16 cellular contexts compared by ENCODE assay signal in genomic region chr11:64092119-64092760, GRCh38. TPM values are rescaled to one million over a fixed set of nuclear protein-coding genes. Genes with fewer than 3 reads are reported as not detected.
DNase-seq lines count a peak whose midpoint lies in the region; ATAC-seq and TF ChIP-seq lines count a peak whose summit lies in the region.
"Had no signal": no experiment of that assay in that cellular context is flagged by ENCODE, and none has a peak within 500 bp of the region (broad histone marks: within the 10 kb centered on the region; RNA-seq: fewer than 3 reads in every experiment).

No MANE protein-coding gene starts in this region.

- peak overlapping the region; percentile 31 for H3K4me3 Mint-ChIP-seq in neural crest cell
- H3K4me3 Mint-ChIP-seq in naive thymus-derived CD8-positive, alpha-beta T cell: no peak overlapping the region
- H3K4me3 Mint-ChIP-seq: activated CD8-positive, alpha-beta memory T cell treated with anti-CD3 and anti-CD28 coated beads, Interleukin-2, amount 10 ng/mL, durations not matched to agents 7 days and 5 days; activated naive CD8-positive, alpha-beta T cell treated with anti-CD3 and anti-CD28 coated beads for 36 hours; type B pancreatic cell had no signal

- H3K4me3 ChIP-seq in BLaER1 treated with 17β-estradiol and CSF1 and Interleukin-3, amounts not matched to agents 10 nM and 100 nM: peak overlapping the region in 2 of 10 experiments; percentile 16 to 56; a peak in 1 of 20 replicates
- H3K4me3 ChIP-seq in tibial artery (no peak overlapping the region), suprapubic skin (no peak overlapping the region)

- H3K36me3 ChIP-seq in BLaER1 treated with 17β-estradiol and CSF1 and Interleukin-3, amounts not matched to agents 10 nM and 100 nM: no peaks in the 10 kb centered on the region
- no peaks in the 10 kb centered on the region for H3K36me3 ChIP-seq in tibial artery
- no peaks in the 10 kb centered on the region for H3K36me3 ChIP-seq in suprapubic skin

- no peaks in the 10 kb centered on the region for H3K27me3 Mint-ChIP-seq in neural crest cell (ENCODE audit: low read depth)
- H3K27me3 Mint-ChIP-seq in naive thymus-derived CD8-positive, alpha-beta T cell: no peaks in the 10 kb centered on the region
- H3K27me3 Mint-ChIP-seq: activated CD8-positive, alpha-beta memory T cell treated with anti-CD3 and anti-CD28 coated beads, Interleukin-2, amount 10 ng/mL, durations not matched to agents 7 days and 5 days; activated naive CD8-positive, alpha-beta T cell treated with anti-CD3 and anti-CD28 coated beads for 36 hours had no signal

- no peak for ATAC-seq in naive thymus-derived CD8-positive, alpha-beta T cell
- ATAC-seq: activated CD8-positive, alpha-beta memory T cell treated with anti-CD3 and anti-CD28 coated beads, Interleukin-2, amount 10 ng/mL, durations not matched to agents 7 days and 5 days; esophagus mucosa had no signal

- TF ChIP-seq EP300 in suprapubic skin (IDR thresholded peaks at IDR 0.05): no peak

- H3K4me2 ChIP-seq in BLaER1 treated with 17β-estradiol and CSF1 and Interleukin-3, amounts not matched to agents 10 nM and 100 nM: peak overlapping the region; percentile 82 to 98 (median 95)

- POLR2A ChIA-PET in naive thymus-derived CD8-positive, alpha-beta T cell (lab: Charles Lee): no interaction called here

- peak overlapping the region in 9 of 11 experiments; percentile 64 to 90 (median 84); a peak in 18 of 22 replicates for H3K27ac ChIP-seq in BLaER1 treated with 17β-estradiol and CSF1 and Interleukin-3, amounts not matched to agents 10 nM and 100 nM
- H3K27ac ChIP-seq in caudate nucleus (ENCODE audit: low read depth, low read length) (peak overlapping the region; percentile 95), tibial artery (no peak overlapping the region), suprapubic skin (no peak overlapping the region)

- peaks cover 60% of the 10 kb centered on the region for H3K4me1 Mint-ChIP-seq in neural crest cell
- H3K4me1 Mint-ChIP-seq in naive thymus-derived CD8-positive, alpha-beta T cell: peaks cover 0 to 3% (median 0%) of the 10 kb centered on the region in 4 donors

- peaks cover 9 to 71% (median 28%) of the 10 kb centered on the region in 11 experiments; a peak in 16 of 22 replicates for H4K20me1 ChIP-seq in BLaER1 treated with 17β-estradiol and CSF1 and Interleukin-3, amounts not matched to agents 10 nM and 100 nM

- no peaks in the 10 kb centered on the region for H3K36me3 Mint-ChIP-seq in neural crest cell (ENCODE audit: low read depth)
- H3K36me3 Mint-ChIP-seq in naive thymus-derived CD8-positive, alpha-beta T cell: no peaks in the 10 kb centered on the region
- H3K36me3 Mint-ChIP-seq: activated CD8-positive, alpha-beta memory T cell treated with anti-CD3 and anti-CD28 coated beads, Interleukin-2, amount 10 ng/mL, durations not matched to agents 7 days and 5 days; activated naive CD8-positive, alpha-beta T cell treated with anti-CD3 and anti-CD28 coated beads for 36 hours; type B pancreatic cell had no signal

- H3K27ac Mint-ChIP-seq in neural crest cell (ENCODE audit: unreplicated experiment): no peak overlapping the region
- peak overlapping the region in 1 of 10 donors; percentile 49 for H3K27ac Mint-ChIP-seq in naive thymus-derived CD8-positive, alpha-beta T cell
- H3K27ac Mint-ChIP-seq: activated CD8-positive, alpha-beta memory T cell treated with anti-CD3 and anti-CD28 coated beads, Interleukin-2, amount 10 ng/mL, durations not matched to agents 7 days and 5 days; activated naive CD8-positive, alpha-beta T cell treated with anti-CD3 and anti-CD28 coated beads for 36 hours; type B pancreatic cell had no signal

- WGBS in suprapubic skin: 76% methylated on average over 12 of the region's 15 CpGs

- no peaks in the 10 kb centered on the region for H3K9me3 Mint-ChIP-seq in neural crest cell
- no peaks in the 10 kb centered on the region for H3K9me3 Mint-ChIP-seq in naive thymus-derived CD8-positive, alpha-beta T cell
- H3K9me3 Mint-ChIP-seq: activated naive CD8-positive, alpha-beta T cell treated with anti-CD3 and anti-CD28 coated beads for 36 hours; type B pancreatic cell had no signal

- peak overlapping the region in 10 of 11 experiments; percentile 3 to 77 (median 72); a peak in 15 of 22 replicates for H3K9ac ChIP-seq in BLaER1 treated with 17β-estradiol and CSF1 and Interleukin-3, amounts not matched to agents 10 nM and 100 nM

- TF ChIP-seq CTCF in neural crest cell (conservative IDR thresholded peaks at IDR 0.05) (no peak), tibial artery (IDR thresholded peaks at IDR 0.05) (no peak), suprapubic skin (IDR thresholded peaks at IDR 0.05) (no peak)

- no peaks in the 10 kb centered on the region for H3K27me3 ChIP-seq in BLaER1 treated with 17β-estradiol and CSF1 and Interleukin-3, amounts not matched to agents 10 nM and 100 nM
- H3K27me3 ChIP-seq in tibial artery: no peaks in the 10 kb centered on the region
- H3K27me3 ChIP-seq in suprapubic skin: no peaks in the 10 kb centered on the region

- no peak for TF ChIP-seq POLR2A in suprapubic skin (IDR thresholded peaks at IDR 0.05)

- intact Hi-C loops in tibial artery (cut with DNase I; ENCODE audit: low total_unique reads): no loop called here

- peak; percentile 67 to 68 for DNase-seq in NOMO-1 (lab: John Stamatoyannopoulos, UW; ENCODE audit: unreplicated experiment in 2 of 2)
- peak in 57 of 61 donors; percentile 43 to 93 (median 79) for DNase-seq in caudate nucleus (lab: John Stamatoyannopoulos, UW)
- no peak for DNase-seq in neural crest cell (ENCODE audit: low read depth, low spot score)
- DNase-seq in naive thymus-derived CD8-positive, alpha-beta T cell: no peak
- DNase-seq in tibial artery: no peak
- DNase-seq in suprapubic skin (ENCODE audit: low spot score in 2 of 2): no peak
- DNase-seq in effector CD4-positive, alpha-beta T cell: no peak
- DNase-seq: activated CD8-positive, alpha-beta memory T cell treated with anti-CD3 and anti-CD28 coated beads, Interleukin-2, amount 10 ng/mL, durations not matched to agents 7 days and 5 days; activated naive CD8-positive, alpha-beta T cell treated with anti-CD3 and anti-CD28 coated beads for 36 hours; DMS79; NCI-H146; SIG-M5 had no signal

- peaks cover 85 to 100% (median 100%) of the 10 kb centered on the region in 10 experiments for H3K4me1 ChIP-seq in BLaER1 treated with 17β-estradiol and CSF1 and Interleukin-3, amounts not matched to agents 10 nM and 100 nM
- H3K4me1 ChIP-seq in tibial artery (no peaks in the 10 kb centered on the region), suprapubic skin (peaks cover 19% of the 10 kb centered on the region)

- H3K9me3 ChIP-seq in BLaER1 treated with 17β-estradiol and CSF1 and Interleukin-3, amounts not matched to agents 10 nM and 100 nM (replicated peaks in 1 of 11): no peaks in the 10 kb centered on the region
- H3K9me3 ChIP-seq in tibial artery (no peaks in the 10 kb centered on the region), suprapubic skin (no peaks in the 10 kb centered on the region)

RNA-seq across cellular contexts. Expression of gene FLRT1, which starts 56.5 kb away (rescaled TPM):
- total RNA-seq in neural crest cell (2.4 and 3.0 TPM in 2 replicates), suprapubic skin (not detected)
- not detected for total RNA-seq in naive thymus-derived CD8-positive, alpha-beta T cell
- not detected for polyA plus RNA-seq in naive thymus-derived CD8-positive, alpha-beta T cell
- total RNA-seq: activated CD8-positive, alpha-beta memory T cell treated with anti-CD3 and anti-CD28 coated beads, Interleukin-2, amount 10 ng/mL, durations not matched to agents 7 days and 5 days; activated naive CD8-positive, alpha-beta T cell treated with anti-CD3 and anti-CD28 coated beads for 36 hours; esophagus mucosa; omental fat pad had no signal

Comparison
In these comparisons a context has a peak if more than half of its experiments do, and no peak if none do; other contexts are left out.
1. H3K27ac ChIP-seq: peak in BLaER1 treated with 17β-estradiol and CSF1 and Interleukin-3, amounts not matched to agents 10 nM and 100 nM (9 of 11) and caudate nucleus (single experiment); none in tibial artery (0 of 2) and suprapubic skin (single experiment).
2. DNase-seq: peak in NOMO-1 (2 of 2) and caudate nucleus (57 of 61); none in neural crest cell (single experiment), naive thymus-derived CD8-positive, alpha-beta T cell (0 of 10), tibial artery (0 of 2), suprapubic skin (0 of 2) and effector CD4-positive, alpha-beta T cell (single experiment).